Comparison of ENCODE assay signal across 2 cellular contexts in the genomic region with DNA sequence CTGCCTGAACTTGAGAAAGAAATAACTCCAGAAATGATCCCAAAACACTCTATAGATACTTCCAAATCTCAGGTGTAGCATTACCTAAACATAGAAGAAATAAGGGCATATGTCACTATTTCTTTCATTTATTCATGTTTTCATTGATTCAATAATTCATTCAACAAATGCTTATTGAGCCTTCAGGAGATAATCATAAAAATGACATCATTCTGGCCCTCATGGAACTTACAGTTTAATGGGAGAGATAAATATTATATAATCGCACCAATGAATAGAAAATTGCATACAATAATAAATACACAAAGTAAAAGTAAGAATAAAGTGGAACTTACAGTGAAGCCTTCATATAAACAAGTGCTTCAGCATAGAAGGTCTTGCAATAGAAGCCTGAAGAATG.
TF ChIP-seq lines count a peak whose summit lies in the region.

No MANE protein-coding gene starts in this region.

TF ChIP-seq in HepG2, 621 proteins besides CTCF, POLR2A, EP300 and RAD21:
- no peak for TF ChIP-seq ERF (CRISPR knock-in tag; IDR thresholded peaks at IDR 0.05)
- peak; percentile 74 for TF ChIP-seq ATF7 (IDR thresholded peaks at IDR 0.05)
- TF ChIP-seq ATF7 (CRISPR knock-in tag; IDR thresholded peaks at IDR 0.05) = no peak

TF ChIP-seq in IMR-90, 13 proteins besides CTCF, POLR2A, EP300 and RAD21:
- TF ChIP-seq CEBPB (IDR thresholded peaks at IDR 0.05; ENCODE audit: low read depth, low read length) (no peak), SMC3 (IDR thresholded peaks at IDR 0.05; ENCODE audit: low read depth, low read length) (no peak), MXI1 (IDR thresholded peaks at IDR 0.05; ENCODE audit: borderline replicate concordance, low read depth, low read length) (no peak), FOS (IDR thresholded peaks at IDR 0.05; ENCODE audit: low read depth, low read length) (no peak), CHD1 (IDR thresholded peaks at IDR 0.05; ENCODE audit: low read depth, low read length) (no peak), MAFK (IDR thresholded peaks at IDR 0.05; ENCODE audit: low read depth, low read length) (no peak)
- TF ChIP-seq, protein P1, sequence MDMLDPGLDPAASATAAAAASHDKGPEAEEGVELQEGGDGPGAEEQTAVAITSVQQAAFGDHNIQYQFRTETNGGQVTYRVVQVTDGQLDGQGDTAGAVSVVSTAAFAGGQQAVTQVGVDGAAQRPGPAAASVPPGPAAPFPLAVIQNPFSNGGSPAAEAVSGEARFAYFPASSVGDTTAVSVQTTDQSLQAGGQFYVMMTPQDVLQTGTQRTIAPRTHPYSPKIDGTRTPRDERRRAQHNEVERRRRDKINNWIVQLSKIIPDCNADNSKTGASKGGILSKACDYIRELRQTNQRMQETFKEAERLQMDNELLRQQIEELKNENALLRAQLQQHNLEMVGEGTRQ (IDR thresholded peaks at IDR 0.05; ENCODE audit: low read depth, low read length) = no peak
- TF ChIP-seq, protein P2, sequence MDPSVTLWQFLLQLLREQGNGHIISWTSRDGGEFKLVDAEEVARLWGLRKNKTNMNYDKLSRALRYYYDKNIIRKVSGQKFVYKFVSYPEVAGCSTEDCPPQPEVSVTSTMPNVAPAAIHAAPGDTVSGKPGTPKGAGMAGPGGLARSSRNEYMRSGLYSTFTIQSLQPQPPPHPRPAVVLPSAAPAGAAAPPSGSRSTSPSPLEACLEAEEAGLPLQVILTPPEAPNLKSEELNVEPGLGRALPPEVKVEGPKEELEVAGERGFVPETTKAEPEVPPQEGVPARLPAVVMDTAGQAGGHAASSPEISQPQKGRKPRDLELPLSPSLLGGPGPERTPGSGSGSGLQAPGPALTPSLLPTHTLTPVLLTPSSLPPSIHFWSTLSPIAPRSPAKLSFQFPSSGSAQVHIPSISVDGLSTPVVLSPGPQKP (IDR thresholded peaks at IDR 0.05; ENCODE audit: borderline replicate concordance, low read depth, low read length) = no peak
TF ChIP-seq in IMR-90: peak in this region for 0.
